Comparison of ENCODE assay signal across 17 cellular contexts in the genomic region with DNA sequence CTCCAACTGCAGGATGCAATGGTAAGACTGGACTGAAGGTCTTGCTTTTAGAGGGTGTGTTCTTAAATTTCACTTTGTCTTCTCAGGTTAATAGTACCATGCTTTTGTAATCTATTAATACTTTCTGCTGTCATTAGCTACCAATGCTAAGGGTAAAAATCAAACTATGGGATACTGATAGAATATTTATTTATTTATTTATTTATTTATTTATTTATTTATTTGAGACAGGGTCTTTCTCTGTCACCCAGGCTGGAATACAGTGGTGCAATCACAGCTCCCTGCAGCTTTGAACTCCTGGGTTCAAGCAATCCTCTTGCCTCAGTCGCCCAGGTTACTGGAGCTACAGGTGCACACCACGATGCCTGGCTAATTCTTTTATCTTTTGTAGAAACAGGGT.
"Had no signal": no experiment of that assay in that cellular context is flagged by ENCODE, and none has a peak within 500 bp of the region (broad histone marks: within the 10 kb centered on the region; RNA-seq: fewer than 3 reads in every experiment).

No MANE protein-coding gene starts in this region.

- H3K27ac ChIP-seq: parathyroid adenoma had no signal

- H3K9me3 Mint-ChIP-seq: neural crest cell had no signal

- H3K4me1 ChIP-seq: left lung, parathyroid adenoma had no signal

- H3K27me3 ChIP-seq: body of pancreas, esophagus muscularis mucosa, left lung, stomach had no signal

- H3K27me3 Mint-ChIP-seq: activated B cell treated with CpG ODN at 0.5 μM for 24 hours, T-helper 17 cell had no signal

- H3K9me3 ChIP-seq: body of pancreas, esophagus muscularis mucosa, thoracic aorta had no signal

- H3K4me3 ChIP-seq: body of pancreas, esophagus muscularis mucosa, left lung, skin epidermis, stomach had no signal

- H3K4me1 Mint-ChIP-seq: activated B cell treated with CpG ODN at 0.5 μM for 24 hours; activated CD4-positive, alpha-beta T cell treated with anti-CD3 and anti-CD28 coated beads, Interleukin-2, amount 10 ng/mL, durations not matched to agents 7 days and 5 days; endodermal cell; T-helper 17 cell had no signal

- DNase-seq: activated B cell treated with CpG ODN at 0.5 μM for 24 hours; activated CD4-positive, alpha-beta T cell treated with anti-CD3 and anti-CD28 coated beads, Interleukin-2, amount 10 ng/mL, durations not matched to agents 7 days and 5 days; activated naive CD4-positive, alpha-beta T cell treated with anti-CD3 and anti-CD28 coated beads, Interleukin-2, amount 50 U/mL, for 16 hours; activated T-cell treated with anti-CD3 and anti-CD28 coated beads for 4 hours; endodermal cell; mesendoderm; retina; stomach; T-helper 17 cell had no signal

- H3K27ac Mint-ChIP-seq: activated B cell treated with CpG ODN at 0.5 μM for 24 hours; activated CD4-positive, alpha-beta T cell treated with anti-CD3 and anti-CD28 coated beads, Interleukin-2, amount 10 ng/mL, durations not matched to agents 7 days and 5 days; activated T-helper 2 cell treated with anti-CD3 and anti-CD28 coated beads, Interferon-gamma antibody, Interleukin-2, Interleukin-4, amounts not matched to agents 10 μg/mL and 5 μg/mL and 100 μg/mL, durations not matched to agents 14 hours and 24 hours and 36 hours; endodermal cell; T-helper 17 cell had no signal

- H3K4me3 Mint-ChIP-seq: activated B cell treated with CpG ODN at 0.5 μM for 24 hours; activated CD4-positive, alpha-beta T cell treated with anti-CD3 and anti-CD28 coated beads, Interleukin-2, amount 10 ng/mL, durations not matched to agents 7 days and 5 days; endodermal cell; neural crest cell; T-helper 17 cell had no signal

- ATAC-seq: T-helper 17 cell had no signal

- H3K36me3 ChIP-seq: esophagus muscularis mucosa, left lung, stomach, thoracic aorta had no signal
